ENCODE assay signal across 24 cellular contexts in the genomic region with DNA sequence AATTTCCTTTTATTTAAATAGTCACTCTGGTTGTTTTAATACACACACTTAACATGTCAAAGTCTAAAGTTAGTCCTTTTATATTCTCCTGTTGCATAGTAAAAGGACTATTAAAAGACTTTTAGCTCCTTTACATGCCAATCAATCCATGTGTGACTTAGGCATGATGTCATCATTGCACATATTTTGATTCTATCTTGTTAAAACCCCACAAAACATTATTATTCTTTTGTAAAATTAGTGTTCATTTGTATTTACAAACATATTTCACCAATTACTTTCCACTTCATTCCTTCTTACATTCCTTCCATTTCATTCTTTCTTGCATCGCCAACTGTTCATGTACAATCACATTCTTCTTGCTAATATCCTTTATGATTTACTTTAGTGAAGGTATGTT.
"Had no signal": no experiment of that assay in that cellular context is flagged by ENCODE, and none has a peak within 500 bp of the region (broad histone marks: within the 10 kb centered on the region; RNA-seq: fewer than 3 reads in every experiment).

No MANE protein-coding gene starts in this region.

- H3K9me3 ChIP-seq: gastrocnemius medialis, stomach, thyroid gland, vagina had no signal

- FAIRE-seq: keratinocyte had no signal

- H3K27me3 ChIP-seq: gastrocnemius medialis, neural progenitor cell, stomach, thyroid gland, vagina had no signal

- H3K27ac Mint-ChIP-seq: naive B cell, nephron, neural progenitor cell, progenitor cell of endocrine pancreas had no signal

- H3K27ac ChIP-seq: gastrocnemius medialis, lower lobe of right lung, neural progenitor cell, thyroid gland, vagina had no signal

- H3K4me3 ChIP-seq: gastrocnemius medialis, lower lobe of right lung, neural progenitor cell, smooth muscle cell, stomach, thyroid gland, vagina had no signal

- H3K4me1 Mint-ChIP-seq: neural progenitor cell had no signal

- H3K36me3 ChIP-seq: gastrocnemius medialis, lower lobe of right lung, neural progenitor cell, stomach, thyroid gland, vagina had no signal

- DNase-seq: cortex of kidney; effector memory CD8-positive, alpha-beta T cell; foreskin fibroblast; gastrocnemius medialis; head of caudate nucleus; left ventricle myocardium superior; lower lobe of right lung; naive B cell; stimulated activated CD4-positive, alpha-beta T cell treated with anti-CD3 and anti-CD28 coated beads, Interleukin-12 subunit alpha, Interleukin-12 subunit beta, amount 100 ng/mL, for 4 hours; stimulated activated CD4-positive, alpha-beta T cell treated with anti-CD3 and anti-CD28 coated beads, Interleukin-1b, Interleukin-23, amount 100 ng/mL, for 48 hours; stimulated activated CD4-positive, alpha-beta T cell treated with anti-CD3 and anti-CD28 coated beads, Interleukin-4, amount 100 ng/mL, for 1 hour; stimulated activated CD8-positive, alpha-beta memory T cell treated with anti-CD3 and anti-CD28 coated beads, Interleukin-4, amount 100 ng/mL, for 48 hours; stimulated activated naive CD4-positive, alpha-beta T cell treated with Interleukin-2 at 50 U/mL for 16 hours; stomach had no signal

- H3K4me2 ChIP-seq: neural progenitor cell, smooth muscle cell had no signal

- H3K4me3 Mint-ChIP-seq: effector memory CD8-positive, alpha-beta T cell; naive B cell; nephron; neural progenitor cell had no signal

- H3K9ac ChIP-seq: neural progenitor cell, parathyroid adenoma had no signal

- H3K27me3 Mint-ChIP-seq: effector memory CD8-positive, alpha-beta T cell; progenitor cell of endocrine pancreas had no signal

- H3K36me3 Mint-ChIP-seq: neural progenitor cell had no signal

- H3K9me3 Mint-ChIP-seq: effector memory CD8-positive, alpha-beta T cell; neural progenitor cell had no signal

- ATAC-seq: effector memory CD8-positive, alpha-beta T cell; esophagus mucosa; gastrocnemius medialis; left ventricle myocardium superior; lower lobe of right lung; sciatic nerve had no signal

- H3K4me1 ChIP-seq: gastrocnemius medialis had no signal

- H2AFZ ChIP-seq: neural progenitor cell, parathyroid adenoma had no signal
